ENCODE assay signal across 1 cellular context in genomic region chr9:128104171-128104618, GRCh38.
TF ChIP-seq lines count a peak whose summit lies in the region.

No MANE protein-coding gene starts in this region.

TF ChIP-seq in liver, 16 proteins besides CTCF, POLR2A, EP300 and RAD21 (continued from another document):
- TF ChIP-seq ZBTB33 (IDR thresholded peaks at IDR 0.05), result peak; percentile 87
- peak; percentile 98 to 99 for TF ChIP-seq HNF4A (conservative IDR thresholded peaks at IDR 0.05)
- peak; percentile 56 to 87 for TF ChIP-seq JUND (IDR thresholded peaks at IDR 0.05)
- peak; percentile 79 for TF ChIP-seq TAF1 (conservative IDR thresholded peaks at IDR 0.05)
- peak; percentile 100 for TF ChIP-seq SP1 (IDR thresholded peaks at IDR 0.05)
- peak; percentile 41 to 42 for TF ChIP-seq EGR1 (IDR thresholded peaks at IDR 0.05; ENCODE audit: low read depth in 2 of 2)
- peak; percentile 97 for TF ChIP-seq HNF4G (IDR thresholded peaks at IDR 0.05)
- TF ChIP-seq, protein P1, sequence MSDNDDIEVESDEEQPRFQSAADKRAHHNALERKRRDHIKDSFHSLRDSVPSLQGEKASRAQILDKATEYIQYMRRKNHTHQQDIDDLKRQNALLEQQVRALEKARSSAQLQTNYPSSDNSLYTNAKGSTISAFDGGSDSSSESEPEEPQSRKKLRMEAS (IDR thresholded peaks at IDR 0.05), result peak; percentile 64
- peak; percentile 96 to 98 for TF ChIP-seq RXRA (IDR thresholded peaks at IDR 0.05)
- peak; percentile 90 for TF ChIP-seq FOXA1 (IDR thresholded peaks at IDR 0.05)
- TF ChIP-seq NR2F2 (IDR thresholded peaks at IDR 0.05), result peak; percentile 64
- peak; percentile 76 for TF ChIP-seq YY1 (IDR thresholded peaks at IDR 0.05)
- TF ChIP-seq, protein P2, sequence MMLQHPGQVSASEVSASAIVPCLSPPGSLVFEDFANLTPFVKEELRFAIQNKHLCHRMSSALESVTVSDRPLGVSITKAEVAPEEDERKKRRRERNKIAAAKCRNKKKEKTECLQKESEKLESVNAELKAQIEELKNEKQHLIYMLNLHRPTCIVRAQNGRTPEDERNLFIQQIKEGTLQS (IDR thresholded peaks at IDR 0.05), result peak; percentile 79
- no peak for TF ChIP-seq REST (IDR thresholded peaks at IDR 0.05)
- TF ChIP-seq GABPA (IDR thresholded peaks at IDR 0.05 in 1 of 2, conservative IDR thresholded peaks at IDR 0.05 in 1 of 2), result no peak
